1 cellular context compared by ENCODE assay signal in the genomic region with DNA sequence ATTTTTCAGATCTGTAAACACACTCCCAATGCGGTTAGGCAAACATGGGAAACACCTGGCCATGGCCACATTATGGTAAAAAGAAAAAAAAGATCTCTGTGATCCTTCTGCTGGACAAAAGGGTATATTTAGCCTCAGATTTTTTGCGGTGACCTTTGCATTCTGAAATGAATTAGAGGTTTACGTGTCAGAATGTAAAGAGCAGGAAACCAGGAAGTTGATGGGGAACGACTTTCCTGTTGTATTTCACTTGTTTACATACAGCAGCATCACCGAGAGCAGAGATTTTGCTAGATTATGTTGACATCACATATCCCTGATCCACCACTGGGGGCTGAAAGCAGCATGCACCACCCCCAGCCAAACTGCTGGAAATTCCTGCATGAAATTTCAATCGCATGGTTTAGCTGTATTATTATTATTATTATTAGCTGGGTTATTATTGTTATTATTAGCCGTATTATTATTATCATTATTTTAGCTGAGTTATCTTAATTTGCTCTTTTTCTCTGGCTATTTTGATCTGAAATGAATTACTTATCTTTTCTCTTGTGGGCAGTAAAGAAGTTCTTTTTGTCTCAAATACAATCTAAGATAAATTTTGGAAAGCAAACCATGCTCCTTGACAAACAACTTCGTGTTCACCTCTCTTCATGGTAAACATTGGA.
TF ChIP-seq lines count a peak whose summit lies in the region.

No MANE protein-coding gene starts in this region.

TF ChIP-seq in HepG2, 621 proteins besides CTCF, POLR2A, EP300 and RAD21 (continued from another document and continues in another):
- TF ChIP-seq, protein P1, sequence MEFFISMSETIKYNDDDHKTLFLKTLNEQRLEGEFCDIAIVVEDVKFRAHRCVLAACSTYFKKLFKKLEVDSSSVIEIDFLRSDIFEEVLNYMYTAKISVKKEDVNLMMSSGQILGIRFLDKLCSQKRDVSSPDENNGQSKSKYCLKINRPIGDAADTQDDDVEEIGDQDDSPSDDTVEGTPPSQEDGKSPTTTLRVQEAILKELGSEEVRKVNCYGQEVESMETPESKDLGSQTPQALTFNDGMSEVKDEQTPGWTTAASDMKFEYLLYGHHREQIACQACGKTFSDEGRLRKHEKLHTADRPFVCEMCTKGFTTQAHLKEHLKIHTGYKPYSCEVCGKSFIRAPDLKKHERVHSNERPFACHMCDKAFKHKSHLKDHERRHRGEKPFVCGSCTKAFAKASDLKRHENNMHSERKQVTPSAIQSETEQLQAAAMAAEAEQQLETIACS (CRISPR knock-in tag; IDR thresholded peaks at IDR 0.05) = no peak
- no peak for TF ChIP-seq SP4 (CRISPR knock-in tag; IDR thresholded peaks at IDR 0.05)
- no peak for TF ChIP-seq NR2C2 (CRISPR knock-in tag; IDR thresholded peaks at IDR 0.05; ENCODE audit: borderline replicate concordance)
- TF ChIP-seq, protein P2, sequence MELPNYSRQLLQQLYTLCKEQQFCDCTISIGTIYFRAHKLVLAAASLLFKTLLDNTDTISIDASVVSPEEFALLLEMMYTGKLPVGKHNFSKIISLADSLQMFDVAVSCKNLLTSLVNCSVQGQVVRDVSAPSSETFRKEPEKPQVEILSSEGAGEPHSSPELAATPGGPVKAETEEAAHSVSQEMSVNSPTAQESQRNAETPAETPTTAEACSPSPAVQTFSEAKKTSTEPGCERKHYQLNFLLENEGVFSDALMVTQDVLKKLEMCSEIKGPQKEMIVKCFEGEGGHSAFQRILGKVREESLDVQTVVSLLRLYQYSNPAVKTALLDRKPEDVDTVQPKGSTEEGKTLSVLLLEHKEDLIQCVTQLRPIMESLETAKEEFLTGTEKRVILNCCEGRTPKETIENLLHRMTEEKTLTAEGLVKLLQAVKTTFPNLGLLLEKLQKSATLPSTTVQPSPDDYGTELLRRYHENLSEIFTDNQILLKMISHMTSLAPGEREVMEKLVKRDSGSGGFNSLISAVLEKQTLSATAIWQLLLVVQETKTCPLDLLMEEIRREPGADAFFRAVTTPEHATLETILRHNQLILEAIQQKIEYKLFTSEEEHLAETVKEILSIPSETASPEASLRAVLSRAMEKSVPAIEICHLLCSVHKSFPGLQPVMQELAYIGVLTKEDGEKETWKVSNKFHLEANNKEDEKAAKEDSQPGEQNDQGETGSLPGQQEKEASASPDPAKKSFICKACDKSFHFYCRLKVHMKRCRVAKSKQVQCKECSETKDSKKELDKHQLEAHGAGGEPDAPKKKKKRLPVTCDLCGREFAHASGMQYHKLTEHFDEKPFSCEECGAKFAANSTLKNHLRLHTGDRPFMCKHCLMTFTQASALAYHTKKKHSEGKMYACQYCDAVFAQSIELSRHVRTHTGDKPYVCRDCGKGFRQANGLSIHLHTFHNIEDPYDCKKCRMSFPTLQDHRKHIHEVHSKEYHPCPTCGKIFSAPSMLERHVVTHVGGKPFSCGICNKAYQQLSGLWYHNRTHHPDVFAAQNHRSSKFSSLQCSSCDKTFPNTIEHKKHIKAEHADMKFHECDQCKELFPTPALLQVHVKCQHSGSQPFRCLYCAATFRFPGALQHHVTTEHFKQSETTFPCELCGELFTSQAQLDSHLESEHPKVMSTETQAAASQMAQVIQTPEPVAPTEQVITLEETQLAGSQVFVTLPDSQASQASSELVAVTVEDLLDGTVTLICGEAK (IDR thresholded peaks at IDR 0.05) = no peak
- TF ChIP-seq, protein P2 (CRISPR knock-in tag; IDR thresholded peaks at IDR 0.05) = no peak
- no peak for TF ChIP-seq ZNF616 (CRISPR knock-in tag; IDR thresholded peaks at IDR 0.05; ENCODE audit: low read depth)
- TF ChIP-seq ZNF180 (CRISPR knock-in tag; IDR thresholded peaks at IDR 0.05; ENCODE audit: borderline replicate concordance, low read depth) = no peak
- no peak for TF ChIP-seq POLR2AphosphoS2 (IDR thresholded peaks at IDR 0.05; ENCODE audit: low read depth, low read length)
- TF ChIP-seq MBNL3 (CRISPR knock-in tag; conservative IDR thresholded peaks at IDR 0.05) = no peak
- no peak for TF ChIP-seq SOX13 (IDR thresholded peaks at IDR 0.05)
- TF ChIP-seq SOX13 (CRISPR knock-in tag; conservative IDR thresholded peaks at IDR 0.05 in 1 of 2, IDR thresholded peaks at IDR 0.05 in 1 of 2) = peak in 1 of 2 experiments; percentile 79; a peak in 2 of 4 replicates
- TF ChIP-seq PHF5A (CRISPR knock-in tag; IDR thresholded peaks at IDR 0.05; ENCODE audit: low read depth, unreplicated experiment) = peak; percentile 92
- peak; percentile 77 for TF ChIP-seq ZBTB21 (CRISPR knock-in tag; IDR thresholded peaks at IDR 0.05)
- no peak for TF ChIP-seq DR1 (CRISPR knock-in tag; IDR thresholded peaks at IDR 0.05)
- no peak for TF ChIP-seq ZNF777 (CRISPR knock-in tag; IDR thresholded peaks at IDR 0.05)
- TF ChIP-seq, protein P3, sequence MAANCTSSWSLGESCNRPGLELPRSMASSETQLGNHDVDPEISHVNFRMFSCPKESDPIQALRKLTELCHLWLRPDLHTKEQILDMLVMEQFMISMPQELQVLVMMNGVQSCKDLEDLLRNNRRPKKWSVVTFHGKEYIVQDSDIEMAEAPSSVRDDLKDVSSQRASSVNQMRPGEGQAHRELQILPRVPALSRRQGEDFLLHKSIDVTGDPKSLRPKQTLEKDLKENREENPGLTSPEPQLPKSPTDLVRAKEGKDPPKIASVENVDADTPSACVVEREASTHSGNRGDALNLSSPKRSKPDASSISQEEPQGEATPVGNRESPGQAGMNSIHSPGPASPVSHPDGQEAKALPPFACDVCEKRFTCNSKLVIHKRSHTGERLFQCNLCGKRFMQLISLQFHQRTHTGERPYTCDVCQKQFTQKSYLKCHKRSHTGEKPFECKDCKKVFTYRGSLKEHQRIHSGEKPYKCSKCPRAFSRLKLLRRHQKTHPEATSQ (CRISPR knock-in tag; IDR thresholded peaks at IDR 0.05; ENCODE audit: borderline replicate concordance) = no peak
- TF ChIP-seq ZBTB42 (CRISPR knock-in tag; IDR thresholded peaks at IDR 0.05) = no peak
- no peak for TF ChIP-seq ZFAT (CRISPR knock-in tag; conservative IDR thresholded peaks at IDR 0.05)
- TF ChIP-seq, protein P4, sequence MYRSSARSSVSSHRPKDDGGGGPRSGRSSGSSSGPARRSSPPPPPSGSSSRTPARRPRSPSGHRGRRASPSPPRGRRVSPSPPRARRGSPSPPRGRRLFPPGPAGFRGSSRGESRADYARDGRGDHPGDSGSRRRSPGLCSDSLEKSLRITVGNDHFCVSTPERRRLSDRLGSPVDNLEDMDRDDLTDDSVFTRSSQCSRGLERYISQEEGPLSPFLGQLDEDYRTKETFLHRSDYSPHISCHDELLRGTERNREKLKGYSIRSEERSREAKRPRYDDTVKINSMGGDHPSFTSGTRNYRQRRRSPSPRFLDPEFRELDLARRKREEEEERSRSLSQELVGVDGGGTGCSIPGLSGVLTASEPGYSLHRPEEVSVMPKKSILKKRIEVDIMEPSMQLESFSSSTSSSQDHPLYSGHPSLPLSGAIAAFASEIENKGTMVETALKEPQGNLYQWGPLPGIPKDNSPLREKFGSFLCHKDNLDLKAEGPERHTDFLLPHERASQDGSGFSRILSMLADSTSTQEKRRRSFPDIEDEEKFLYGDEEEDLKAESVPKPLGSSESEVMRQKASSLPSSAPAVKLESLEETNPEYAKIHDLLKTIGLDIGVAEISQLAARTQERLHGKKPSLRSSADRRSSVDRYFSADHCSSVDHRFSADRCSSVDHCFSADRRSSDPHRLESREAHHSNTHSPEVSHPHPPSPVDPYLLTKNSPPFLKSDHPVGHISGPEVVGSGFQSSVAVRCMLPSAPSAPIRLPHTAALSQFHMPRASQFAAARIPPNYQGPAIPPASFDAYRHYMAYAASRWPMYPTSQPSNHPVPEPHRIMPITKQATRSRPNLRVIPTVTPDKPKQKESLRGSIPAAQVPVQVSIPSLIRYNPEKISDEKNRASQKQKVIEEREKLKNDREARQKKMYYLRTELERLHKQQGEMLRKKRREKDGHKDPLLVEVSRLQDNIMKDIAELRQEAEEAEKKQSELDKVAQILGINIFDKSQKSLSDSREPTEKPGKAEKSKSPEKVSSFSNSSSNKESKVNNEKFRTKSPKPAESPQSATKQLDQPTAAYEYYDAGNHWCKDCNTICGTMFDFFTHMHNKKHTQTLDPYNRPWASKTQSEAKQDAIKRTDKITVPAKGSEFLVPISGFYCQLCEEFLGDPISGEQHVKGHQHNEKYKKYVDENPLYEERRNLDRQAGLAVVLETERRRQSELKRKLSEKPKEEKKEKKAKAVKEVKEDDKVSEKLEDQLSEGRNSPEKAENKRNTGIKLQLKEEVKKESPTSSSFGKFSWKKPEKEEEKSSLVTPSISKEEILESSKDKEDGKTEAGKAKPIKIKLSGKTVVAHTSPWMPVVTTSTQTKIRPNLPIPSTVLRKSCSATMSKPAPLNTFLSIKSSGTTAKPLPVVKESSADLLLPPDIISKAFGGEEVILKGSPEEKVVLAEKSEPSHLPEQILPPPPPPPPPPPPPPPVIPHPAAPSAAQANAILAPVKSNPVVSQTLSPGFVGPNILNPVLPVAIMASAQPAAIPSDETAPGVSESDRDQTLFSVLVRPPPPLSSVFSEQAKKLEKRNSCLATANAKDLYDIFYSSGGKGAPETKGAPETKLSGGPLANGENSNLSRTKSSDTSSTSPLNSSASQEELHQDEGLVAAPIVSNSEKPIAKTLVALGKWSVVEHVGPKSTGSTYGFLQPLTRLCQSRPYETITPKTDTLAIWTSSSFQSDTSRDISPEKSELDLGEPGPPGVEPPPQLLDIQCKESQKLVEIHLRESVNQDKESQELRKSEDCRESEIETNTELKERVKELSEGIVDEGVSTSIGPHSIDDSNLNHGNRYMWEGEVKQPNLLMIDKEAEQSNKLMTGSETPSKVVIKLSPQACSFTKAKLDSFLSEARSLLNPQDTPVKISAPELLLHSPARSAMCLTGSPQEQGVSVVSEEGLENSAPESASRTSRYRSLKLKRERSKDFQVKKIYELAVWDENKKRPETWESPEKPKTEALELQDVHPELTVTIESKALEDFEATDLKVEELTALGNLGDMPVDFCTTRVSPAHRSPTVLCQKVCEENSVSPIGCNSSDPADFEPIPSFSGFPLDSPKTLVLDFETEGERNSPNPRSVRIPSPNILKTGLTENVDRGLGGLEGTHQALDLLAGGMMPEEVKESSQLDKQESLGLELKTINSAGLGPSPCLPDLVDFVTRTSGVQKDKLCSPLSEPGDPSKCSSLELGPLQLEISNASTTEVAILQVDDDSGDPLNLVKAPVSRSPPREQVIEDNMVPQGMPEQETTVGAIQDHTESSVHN (CRISPR knock-in tag; IDR thresholded peaks at IDR 0.05) = no peak
- 0 out of 2 replicates have a peak, but pooled peaks have one; percentile 35 for TF ChIP-seq STAT5B (CRISPR knock-in tag; IDR thresholded peaks at IDR 0.05)
- peak; percentile 91 for TF ChIP-seq ELF1 (CRISPR knock-in tag; IDR thresholded peaks at IDR 0.05)
- TF ChIP-seq NAIF1 (CRISPR knock-in tag; IDR thresholded peaks at IDR 0.05; ENCODE audit: borderline replicate concordance) = no peak
- no peak for TF ChIP-seq SIN3A (IDR thresholded peaks at IDR 0.05; ENCODE audit: borderline replicate concordance, low read depth, low read length)
- TF ChIP-seq RARG (CRISPR knock-in tag; IDR thresholded peaks at IDR 0.05; ENCODE audit: low read depth) = no peak
- TF ChIP-seq TCF7 (IDR thresholded peaks at IDR 0.05; ENCODE audit: low read depth) = peak; percentile 79
- peak; percentile 48; the same call in 1 of the 2 replicates for TF ChIP-seq LCORL (IDR thresholded peaks at IDR 0.05)
- peak; percentile 72; the same call in 1 of the 2 replicates for TF ChIP-seq LCORL (CRISPR knock-in tag; IDR thresholded peaks at IDR 0.05)
- TF ChIP-seq FOSL2 (CRISPR knock-in tag; IDR thresholded peaks at IDR 0.05) = peak; percentile 36; the same call in 1 of the 2 replicates
- TF ChIP-seq, protein P5, sequence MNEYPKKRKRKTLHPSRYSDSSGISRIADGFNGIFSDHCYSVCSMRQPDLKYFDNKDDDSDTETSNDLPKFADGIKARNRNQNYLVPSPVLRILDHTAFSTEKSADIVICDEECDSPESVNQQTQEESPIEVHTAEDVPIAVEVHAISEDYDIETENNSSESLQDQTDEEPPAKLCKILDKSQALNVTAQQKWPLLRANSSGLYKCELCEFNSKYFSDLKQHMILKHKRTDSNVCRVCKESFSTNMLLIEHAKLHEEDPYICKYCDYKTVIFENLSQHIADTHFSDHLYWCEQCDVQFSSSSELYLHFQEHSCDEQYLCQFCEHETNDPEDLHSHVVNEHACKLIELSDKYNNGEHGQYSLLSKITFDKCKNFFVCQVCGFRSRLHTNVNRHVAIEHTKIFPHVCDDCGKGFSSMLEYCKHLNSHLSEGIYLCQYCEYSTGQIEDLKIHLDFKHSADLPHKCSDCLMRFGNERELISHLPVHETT (CRISPR knock-in tag; conservative IDR thresholded peaks at IDR 0.05) = no peak
